In genomic region chr10:117924820-117925219, GRCh38 we compare ENCODE assay signal across 21 cellular contexts.
"Had no signal": no experiment of that assay in that cellular context is flagged by ENCODE, and none has a peak within 500 bp of the region (broad histone marks: within the 10 kb centered on the region; RNA-seq: fewer than 3 reads in every experiment).

No MANE protein-coding gene starts in this region.

- FAIRE-seq: K562, RCC 7860 had no signal

- H3K4me3 Mint-ChIP-seq: IgD-negative memory B cell had no signal

- DNase-seq: Kasumi-1, MM.1S, NCI-H1092 treated with DMSO at 0.1 percent for 48 hours, NCI-H1436, NCI-H187, NCI-H2029, NCI-H2081 treated with DMSO at 0.1 percent for 48 hours, NCI-H2171, NCI-H226, NCI-H446, NCI-H510A, NCI-H524 treated with DMSO at 0.1 percent for 48 hours, NCI-H69, NCI-H774, RPMI8226, SHP77, SK-N-SH had no signal

- ATAC-seq: K562 had no signal

- H3K4me3 ChIP-seq: K562 had no signal

- H3K4me1 Mint-ChIP-seq: IgD-negative memory B cell had no signal

- H3K27ac ChIP-seq: KMS-11 had no signal

- H3K9ac ChIP-seq: KMS-11, SK-N-SH had no signal

- H3K9me3 Mint-ChIP-seq: IgD-negative memory B cell had no signal

- H3K9me3 ChIP-seq: SK-N-SH had no signal

- H3K36me3 Mint-ChIP-seq: IgD-negative memory B cell had no signal

- H3K27ac Mint-ChIP-seq: IgD-negative memory B cell had no signal

- H3K4me2 ChIP-seq: KMS-11, SK-N-SH had no signal
